Comparison of ENCODE assay signal across 1 cellular context in genomic region chr16:57925310-57925709, GRCh38.
TF ChIP-seq lines count a peak whose summit lies in the region.

No MANE protein-coding gene starts in this region.

TF ChIP-seq in GM23338, 12 proteins besides CTCF, POLR2A, EP300 and RAD21 (continued from another document):
- no peak for TF ChIP-seq ZNF462 (CRISPR knock-in tag; IDR thresholded peaks at IDR 0.05)
- no peak for TF ChIP-seq POLR2AphosphoS5 (IDR thresholded peaks at IDR 0.05; ENCODE audit: low read depth)
- no peak for TF ChIP-seq ETS1 (IDR thresholded peaks at IDR 0.05)
